14 cellular contexts compared by ENCODE assay signal in the genomic region with DNA sequence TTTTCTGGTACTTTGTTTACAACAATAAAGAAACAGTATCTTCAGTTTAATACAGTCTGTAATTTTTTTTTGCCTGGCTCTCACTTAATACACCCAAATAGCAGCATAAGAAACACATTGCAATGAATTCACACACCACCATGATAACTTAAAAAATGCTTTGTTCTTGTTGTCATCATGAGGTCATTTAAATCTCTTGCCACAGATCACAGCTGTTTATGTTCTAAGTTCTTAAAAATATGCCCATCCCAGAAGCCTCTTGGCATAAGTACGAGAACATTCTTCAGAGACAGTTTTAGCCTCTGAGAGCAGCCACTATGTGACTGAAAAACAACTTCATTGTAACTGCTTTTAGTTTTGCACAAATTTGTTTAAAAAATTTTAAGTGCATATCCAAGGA. TPM values are rescaled to one million over a fixed set of nuclear protein-coding genes. Genes with fewer than 3 reads are reported as not detected.
DNase-seq lines count a peak whose midpoint lies in the region; ATAC-seq and TF ChIP-seq lines count a peak whose summit lies in the region.
"Had no signal": no experiment of that assay in that cellular context is flagged by ENCODE, and none has a peak within 500 bp of the region (broad histone marks: within the 10 kb centered on the region; RNA-seq: fewer than 3 reads in every experiment).

No MANE protein-coding gene starts in this region.

- H3K9me3 ChIP-seq in gastrocnemius medialis = no peaks in the 10 kb centered on the region

- H3K27me3 ChIP-seq in gastrocnemius medialis = no peaks in the 10 kb centered on the region

- intact Hi-C loops in left cardiac atrium (cut with DNase I) (no loop called here), gastrocnemius medialis (cut with DNase I; ENCODE audit: low total_unique reads) (no loop called here)

- in situ Hi-C loops in astrocyte of the spinal cord (cut with HindIII; ENCODE audit: low sequenced_read_pairs) = no loop called here
- in situ Hi-C loops in gastrocnemius medialis (cut with MboI; ENCODE audit: low sequenced_read_pairs in 4 of 4) = no loop called here

- H3K36me3 ChIP-seq in gastrocnemius medialis = peaks cover 0 to 22% of the 10 kb centered on the region in 2 donors

- H3K4me3 ChIP-seq in AG10803 (ENCODE audit: low read length) = no peak overlapping the region
- H3K4me3 ChIP-seq in astrocyte of the spinal cord (ENCODE audit: low read depth, low read length) = no peak overlapping the region
- H3K4me3 ChIP-seq in gastrocnemius medialis = no peak overlapping the region

- peaks cover 25 to 42% of the 10 kb centered on the region in 2 donors for H3K4me1 ChIP-seq in gastrocnemius medialis

- peak; percentile 65 to 70 for ATAC-seq in left cardiac atrium
- peak; percentile 89 to 96 for ATAC-seq in gastrocnemius medialis
- ATAC-seq in GM19351 (IDR thresholded peaks at IDR 0.05; ENCODE audit: unreplicated experiment) = no peak
- ATAC-seq in HG03159 (IDR thresholded peaks at IDR 0.05; ENCODE audit: unreplicated experiment) = no peak
- ATAC-seq: Panc1 had no signal

- no peak for TF ChIP-seq CTCF in AG10803 (conservative IDR thresholded peaks at IDR 0.05; ENCODE audit: low read length)
- TF ChIP-seq CTCF in astrocyte of the spinal cord (IDR thresholded peaks at IDR 0.05; ENCODE audit: low read depth, low read length) = no peak
- no peak for TF ChIP-seq CTCF in gastrocnemius medialis (IDR thresholded peaks at IDR 0.05 in 4 of 5, conservative IDR thresholded peaks at IDR 0.05 in 1 of 5)

- H3K27ac ChIP-seq in gastrocnemius medialis = peak overlapping the region; percentile 42 to 63 (median 61)
- H3K27ac ChIP-seq: C4-2B had no signal

- TF ChIP-seq POLR2A in gastrocnemius medialis (IDR thresholded peaks at IDR 0.05) = no peak

- peak; percentile 91 for DNase-seq in AG10803 (ENCODE audit: low read depth)
- DNase-seq in astrocyte of the spinal cord (ENCODE audit: low read depth, low spot score) = peak; percentile 59
- DNase-seq in left cardiac atrium = no peak
- DNase-seq in gastrocnemius medialis = no peak
- no peak for DNase-seq in NCI-H226
- no peak for DNase-seq in SKM-1 (lab: John Stamatoyannopoulos, UW; ENCODE audit: unreplicated experiment)
- DNase-seq: activated CD4-positive, alpha-beta T cell treated with anti-CD3 and anti-CD28 coated beads, Interleukin-2, amount 10 ng/mL, durations not matched to agents 24 days and 14 days; NCI-H1105; NCI-H510A; stimulated activated CD4-positive, alpha-beta T cell treated with anti-CD3 and anti-CD28 coated beads, Interleukin-15, amount 100 ng/mL, for 24 hours had no signal

RNA-seq across cellular contexts. Expression of gene ESF1, which starts 47.9 kb away (rescaled TPM):
- total RNA-seq in left cardiac atrium = 10 to 100 TPM; 11.6 to 18.7 TPM
- 10 to 100 TPM in 3 of 4 donors, 1 to 10 TPM in 1; 8.6 to 12.2 (median 10.8) TPM for total RNA-seq in gastrocnemius medialis

RNA-seq across cellular contexts. Expression of gene NDUFAF5, which starts 48.0 kb away (rescaled TPM):
- total RNA-seq in left cardiac atrium (10 to 100 TPM; 46.4 to 67.6 TPM), gastrocnemius medialis (10 to 100 TPM; 14.5 to 33.6 (median 16.8) TPM)

Comparison
In these comparisons a context has a peak if more than half of its experiments do, and no peak if none do; other contexts are left out.
1. DNase-seq: peak in AG10803 (single experiment) and astrocyte of the spinal cord (single experiment); none in left cardiac atrium (single experiment), gastrocnemius medialis (0 of 2), NCI-H226 (single experiment) and SKM-1 (single experiment).
2. ATAC-seq: peak in left cardiac atrium (2 of 2) and gastrocnemius medialis (2 of 2); none in GM19351 (single experiment) and HG03159 (single experiment).